Comparison of ENCODE assay signal across 8 cellular contexts in genomic region chr17:75515523-75516254, GRCh38. TPM values are rescaled to one million over a fixed set of nuclear protein-coding genes. Genes with fewer than 3 reads are reported as not detected.
A peak's percentile ranks its signal among the peaks of the same experiment; 100 is the strongest.
DNase-seq lines count a peak whose midpoint lies in the region; ATAC-seq and TF ChIP-seq lines count a peak whose summit lies in the region.

TSS of gene CASKIN2 (minus strand) at chr17:75515537. CDS start at chr17:75513804, 1,733 bp downstream.

- peak within 1 kb of the TSS; percentile 95 for H3K4me3 ChIP-seq in muscle layer of colon (ENCODE audit: low read depth in 1 of 2, low read length in 2 of 2)

- H3K27me3 ChIP-seq in muscle layer of colon (ENCODE audit: control insufficient read depth in 1 of 2, insufficient read depth in 2 of 2, low read length in 2 of 2): no peaks in the 10 kb centered on the region

- peak within 1 kb of the TSS; percentile 86 for H3K27ac ChIP-seq in muscle layer of colon (ENCODE audit: low read depth, low read length)

- H3K9ac ChIP-seq in muscle layer of colon (ENCODE audit: low read length): peak within 1 kb of the TSS; percentile 46

- H3K9me3 ChIP-seq in muscle layer of colon (ENCODE audit: low read length): no peaks in the 10 kb centered on the region

- DNase-seq in Caki2 (ENCODE audit: low read depth) (peak; percentile 88), OCI-M2 (lab: John Stamatoyannopoulos, UW; ENCODE audit: unreplicated experiment) (peak; percentile 53)
- DNase-seq in activated T-cell treated with anti-CD3 and anti-CD28 coated beads, Interleukin-2, amount 50 U/mL, for 48 hours: peak; percentile 93 to 95
- DNase-seq in stimulated activated CD8-positive, alpha-beta memory T cell treated with anti-CD3 and anti-CD28 coated beads, Interleukin-4, amount 100 ng/mL, for 4 hours (ENCODE audit: low read depth in 2 of 2, low spot score in 1 of 2): peak; percentile 54 to 57

- peaks cover 39% of the 10 kb centered on the region for H3K4me1 ChIP-seq in muscle layer of colon (ENCODE audit: insufficient read depth, low read length)

- TF ChIP-seq RAD21 in Ishikawa (IDR thresholded peaks at IDR 0.05; ENCODE audit: low read depth): peak; percentile 85

- TF ChIP-seq EP300 in Ishikawa (IDR thresholded peaks at IDR 0.05; ENCODE audit: borderline replicate concordance): no peak

- peaks cover 14% of the 10 kb centered on the region for H3K36me3 ChIP-seq in muscle layer of colon (ENCODE audit: insufficient read depth, low read length)

- in situ Hi-C loops in Caki2 (cut with HindIII; ENCODE audit: low pct_unique_long_range_greater_than_20kb, low sequenced_read_pairs): no loop called here

- ATAC-seq in GM21528 (IDR thresholded peaks at IDR 0.05; ENCODE audit: low FRiP score, unreplicated experiment): peak; percentile 36
- peak; percentile 75 for ATAC-seq in esophagus mucosa

TF ChIP-seq in Ishikawa, 13 proteins besides CTCF, POLR2A, EP300 and RAD21:
- TF ChIP-seq REST (IDR thresholded peaks at IDR 0.05; ENCODE audit: low read depth) (peak; percentile 98), CREB1 (IDR thresholded peaks at IDR 0.05; ENCODE audit: low read depth) (no peak), MAX (IDR thresholded peaks at IDR 0.05) (peak; percentile 48), TAF1 (IDR thresholded peaks at IDR 0.05; ENCODE audit: low read depth) (no peak; the same call in 1 of the 2 replicates), TCF12 (IDR thresholded peaks at IDR 0.05; ENCODE audit: low read depth) (peak; percentile 35; the same call in 1 of the 2 replicates), ZBTB7A (IDR thresholded peaks at IDR 0.05; ENCODE audit: low read depth) (peak; percentile 100), NFIC (IDR thresholded peaks at IDR 0.05) (peak; percentile 29; the same call in 1 of the 2 replicates), TEAD4 (IDR thresholded peaks at IDR 0.05) (peak; percentile 35), USF1 (IDR thresholded peaks at IDR 0.05) (no peak), CEBPB (IDR thresholded peaks at IDR 0.05) (no peak), EGR1 (IDR thresholded peaks at IDR 0.05) (peak; percentile 93), YY1 (IDR thresholded peaks at IDR 0.05; ENCODE audit: low read depth) (peak; percentile 60), FOXM1 (IDR thresholded peaks at IDR 0.05; ENCODE audit: borderline replicate concordance, low read depth) (no peak)

RNA-seq across cellular contexts. Expression of gene CASKIN2, which starts in this region (rescaled TPM):
- total RNA-seq in Caki2 (2014; rRNA removed; shearing (Covaris generic); ENCODE audit: low replicate concordance): 12.9 and 16.9 TPM in 2 replicates
- 13.9 TPM for total RNA-seq in esophagus mucosa

Comparison
In these comparisons a context has a peak if more than half of its experiments do, and no peak if none do; other contexts are left out.
1. Peak in every context shown above with its lines: DNase-seq, ATAC-seq, H3K4me3 ChIP-seq and H3K27ac ChIP-seq.